14 cellular contexts compared by ENCODE assay signal in genomic region chr17:4340914-4341615, GRCh38. TPM values are rescaled to one million over a fixed set of nuclear protein-coding genes. Genes with fewer than 3 reads are reported as not detected.
DNase-seq lines count a peak whose midpoint lies in the region; ATAC-seq and TF ChIP-seq lines count a peak whose summit lies in the region.
"Had no signal": no experiment of that assay in that cellular context is flagged by ENCODE, and none has a peak within 500 bp of the region (broad histone marks: within the 10 kb centered on the region; RNA-seq: fewer than 3 reads in every experiment).

No MANE protein-coding gene starts in this region.

- DNase-seq in AG10803 (ENCODE audit: low read depth) (peak; percentile 54), GM20000 (ENCODE audit: low spot score) (peak; percentile 35), kidney glomerular epithelial cell (lab: John Stamatoyannopoulos, UW) (peak; percentile 60), globus pallidus (ENCODE audit: low spot score) (no peak), NCI-H1048 (lab: John Stamatoyannopoulos, UW) (no peak), GM19240 (ENCODE audit: insufficient read length, low spot score) (no peak)
- DNase-seq: activated naive CD8-positive, alpha-beta T cell treated with anti-CD3 and anti-CD28 coated beads, Interleukin-2, amount 10 ng/mL, durations not matched to agents 7 days and 5 days; Calu3; lower lobe of right lung; NCI-H2227 treated with DMSO at 0.1 percent for 48 hours had no signal

- H3K9me3 Mint-ChIP-seq in activated T-helper 17 cell treated with anti-CD3 and anti-CD28 coated beads, Interleukin-2, amount 50 U/mL, for 72 hours: no peaks in the 10 kb centered on the region
- H3K9me3 Mint-ChIP-seq: activated naive CD8-positive, alpha-beta T cell treated with anti-CD3 and anti-CD28 coated beads, Interleukin-2, amount 10 ng/mL, durations not matched to agents 7 days and 5 days had no signal

- ATAC-seq in activated T-helper 17 cell treated with anti-CD3 and anti-CD28 coated beads, Interleukin-2, amount 50 U/mL, for 72 hours (replicated peaks): peak; percentile 63
- no peak for ATAC-seq in GM21825 (IDR thresholded peaks at IDR 0.05; ENCODE audit: unreplicated experiment)
- ATAC-seq: activated CD4-positive, CD25-positive, alpha-beta regulatory T cell treated with anti-CD3 and anti-CD28 coated beads, Interleukin-2, amount 50 U/mL, for 24 hours had no signal

- H3K27me3 Mint-ChIP-seq in activated T-helper 17 cell treated with anti-CD3 and anti-CD28 coated beads, Interleukin-2, amount 50 U/mL, for 72 hours: no peaks in the 10 kb centered on the region
- H3K27me3 Mint-ChIP-seq: activated naive CD8-positive, alpha-beta T cell treated with anti-CD3 and anti-CD28 coated beads, Interleukin-2, amount 10 ng/mL, durations not matched to agents 7 days and 5 days had no signal

- TF ChIP-seq CTCF in AG10803 (conservative IDR thresholded peaks at IDR 0.05; ENCODE audit: low read length) (no peak), GM20000 (IDR thresholded peaks at IDR 0.05; ENCODE audit: extremely low read depth, missing control alignments) (no peak)

- no peak overlapping the region for H3K27ac Mint-ChIP-seq in activated T-helper 17 cell treated with anti-CD3 and anti-CD28 coated beads, Interleukin-2, amount 50 U/mL, for 72 hours
- H3K27ac Mint-ChIP-seq: activated naive CD8-positive, alpha-beta T cell treated with anti-CD3 and anti-CD28 coated beads, Interleukin-2, amount 10 ng/mL, durations not matched to agents 7 days and 5 days had no signal

- no peak overlapping the region for H3K4me3 ChIP-seq in AG10803 (ENCODE audit: low read length)
- H3K4me3 ChIP-seq: lower lobe of right lung, skin epidermis had no signal

- no peaks in the 10 kb centered on the region for H3K36me3 Mint-ChIP-seq in activated T-helper 17 cell treated with anti-CD3 and anti-CD28 coated beads, Interleukin-2, amount 50 U/mL, for 72 hours (ENCODE audit: low read depth)

- H3K4me1 Mint-ChIP-seq in activated T-helper 17 cell treated with anti-CD3 and anti-CD28 coated beads, Interleukin-2, amount 50 U/mL, for 72 hours: peaks cover 22% of the 10 kb centered on the region

- H3K4me3 Mint-ChIP-seq in activated T-helper 17 cell treated with anti-CD3 and anti-CD28 coated beads, Interleukin-2, amount 50 U/mL, for 72 hours: no peak overlapping the region
- H3K4me3 Mint-ChIP-seq: activated naive CD8-positive, alpha-beta T cell treated with anti-CD3 and anti-CD28 coated beads, Interleukin-2, amount 10 ng/mL, durations not matched to agents 7 days and 5 days had no signal

RNA-seq across cellular contexts. Expression of gene UBE2G1, which starts 25.4 kb away (rescaled TPM):
- total RNA-seq in activated T-helper 17 cell treated with anti-CD3 and anti-CD28 coated beads, Interleukin-2, amount 50 U/mL, for 72 hours: 10 to 100 TPM; 40.6 to 65.4 TPM

Comparison
In these comparisons a context has a peak if more than half of its experiments do, and no peak if none do; other contexts are left out.
1. DNase-seq: peak in AG10803 (single experiment), GM20000 (single experiment) and kidney glomerular epithelial cell (single experiment); none in globus pallidus (single experiment), NCI-H1048 (single experiment) and GM19240 (single experiment).